ENCODE assay signal across 18 cellular contexts in the genomic region with DNA sequence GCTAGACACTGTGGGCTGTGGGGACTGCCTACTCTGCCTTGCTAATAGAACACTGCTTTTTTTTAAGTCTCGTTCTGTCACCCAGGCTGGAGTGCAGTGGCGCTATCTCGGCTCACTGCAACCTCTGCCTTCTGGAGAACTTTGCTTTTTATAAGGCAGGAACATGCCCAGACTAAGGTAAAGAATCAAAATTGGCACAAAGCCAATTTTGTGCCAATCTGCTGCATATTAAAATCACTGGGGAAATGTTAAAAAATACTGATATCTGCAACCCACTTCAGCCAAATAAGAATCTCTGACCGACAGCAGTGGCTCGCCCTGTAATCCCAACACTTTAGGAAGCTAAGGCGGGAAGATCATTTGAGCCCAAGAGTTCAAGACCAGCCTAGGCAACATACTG.
"Had no signal": no experiment of that assay in that cellular context is flagged by ENCODE, and none has a peak within 500 bp of the region (broad histone marks: within the 10 kb centered on the region; RNA-seq: fewer than 3 reads in every experiment).

No MANE protein-coding gene starts in this region.

- FAIRE-seq: kidney had no signal

- H3K4me3 ChIP-seq: body of pancreas, colonic mucosa, gastrocnemius medialis, lung had no signal

- H3K9me3 ChIP-seq: body of pancreas, colonic mucosa, gastrocnemius medialis had no signal

- DNase-seq: activated B cell treated with CpG ODN at 0.5 μM for 24 hours; activated CD4-positive, alpha-beta memory T cell treated with anti-CD3 and anti-CD28 coated beads, Interleukin-2, amount 10 ng/mL, durations not matched to agents 7 days and 5 days; activated CD4-positive, alpha-beta T cell treated with anti-CD3 and anti-CD28 coated beads for 48 hours; activated naive CD4-positive, alpha-beta T cell; activated T-cell treated with anti-CD3 and anti-CD28 coated beads, Interleukin-2, amount 50 U/mL, for 1 hour; body of pancreas; colonic mucosa; endodermal cell; gastrocnemius medialis; head of caudate nucleus; kidney; occipital lobe; posterior cingulate gyrus; stimulated activated naive B cell treated with anti-CD40 and anti-IgM and Interleukin-4, amounts not matched to agents 10 μg/mL and 1 μg/mL and 100 μg/mL, for 72 hours; T-helper 9 cell had no signal

- H3K36me3 ChIP-seq: colonic mucosa, gastrocnemius medialis had no signal

- H3K27ac ChIP-seq: body of pancreas, colonic mucosa, gastrocnemius medialis had no signal

- ATAC-seq: activated T-helper 17 cell treated with anti-CD3 and anti-CD28 coated beads, Interleukin-2, amount 50 U/mL, for 72 hours; body of pancreas; gastrocnemius medialis; left lobe of liver; stimulated activated naive B cell treated with anti-CD40 and anti-IgM and Interleukin-4, amounts not matched to agents 10 μg/mL and 1 μg/mL and 100 μg/mL, for 72 hours had no signal

- H3K4me1 ChIP-seq: body of pancreas, colonic mucosa, gastrocnemius medialis had no signal

- H3K27me3 ChIP-seq: body of pancreas, colonic mucosa, gastrocnemius medialis had no signal
